ENCODE assay signal across 20 cellular contexts in the genomic region with DNA sequence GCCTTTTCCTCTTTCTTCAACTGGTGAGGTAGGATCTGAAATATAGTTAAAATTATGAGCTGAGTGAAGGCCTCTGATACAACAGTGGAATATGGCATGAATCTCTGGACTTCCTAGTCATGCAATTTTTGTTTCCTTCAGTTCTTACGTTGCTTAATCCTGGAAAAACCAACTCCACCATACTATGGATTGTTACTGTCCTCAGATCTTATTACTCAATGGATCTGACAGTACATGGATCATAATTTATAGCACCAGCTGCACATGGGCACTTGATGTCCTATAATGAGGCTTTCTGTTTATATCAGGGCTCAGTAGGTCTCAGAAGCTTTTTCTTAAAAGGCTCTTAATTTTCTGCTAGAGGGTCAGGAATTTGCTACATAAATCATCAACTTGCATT.
DNase-seq lines count a peak whose midpoint lies in the region; ATAC-seq and TF ChIP-seq lines count a peak whose summit lies in the region.
"Had no signal": no experiment of that assay in that cellular context is flagged by ENCODE, and none has a peak within 500 bp of the region (broad histone marks: within the 10 kb centered on the region; RNA-seq: fewer than 3 reads in every experiment).

No MANE protein-coding gene starts in this region.

- H3F3A ChIP-seq in SU-DHL-6 (ENCODE audit: insufficient read depth), result no peaks in the 10 kb centered on the region; the same call in 1 of the 2 replicates

- H3K23ac ChIP-seq in mesenchymal stem cell (ENCODE audit: low read length in 2 of 2), result no peak overlapping the region

- no peaks in the 10 kb centered on the region for H3K79me2 ChIP-seq in SU-DHL-6 (ENCODE audit: insufficient read depth, low read length)

- peaks cover 8 to 27% (median 19%) of the 10 kb centered on the region in 3 donors for H3K9me3 Mint-ChIP-seq in T-cell

- H2BK15ac ChIP-seq in mesenchymal stem cell (ENCODE audit: low read depth, poor library complexity, severe bottlenecking), result no peak overlapping the region

- ATAC-seq in HG02885 (IDR thresholded peaks at IDR 0.05; ENCODE audit: poor library complexity, unreplicated experiment), result no peak
- no peak for ATAC-seq in T-cell (replicated peaks in 1 of 4)
- ATAC-seq: CD8-positive, alpha-beta T cell had no signal

- H3K9me2 ChIP-seq in SU-DHL-6 (replicated peaks; ENCODE audit: insufficient read depth, low read length), result no peaks in the 10 kb centered on the region

- H3K4me1 ChIP-seq in mesenchymal stem cell (ENCODE audit: control insufficient read depth, insufficient read depth, low read depth, low read length), result no peaks in the 10 kb centered on the region
- H3K4me1 ChIP-seq: BLaER1, Caco-2 had no signal

- no peak overlapping the region for H2BK120ac ChIP-seq in mesenchymal stem cell (ENCODE audit: low read depth, low read length)

- H2AK5ac ChIP-seq in mesenchymal stem cell (ENCODE audit: low read length, severe bottlenecking), result no peak overlapping the region

- no peak overlapping the region for H3K4me3 ChIP-seq in SU-DHL-6 (ENCODE audit: insufficient read depth, low read length, poor library complexity, severe bottlenecking)
- H3K4me3 ChIP-seq in mesenchymal stem cell (ENCODE audit: insufficient read depth in 1 of 2, low read depth in 1 of 2, low read length in 2 of 2), result no peak overlapping the region
- H3K4me3 ChIP-seq: BLaER1, GM23248 had no signal

- CTCF ChIA-PET in T-cell (lab: Charles Lee), result no interaction called here

- no peaks in the 10 kb centered on the region for H3K27me3 Mint-ChIP-seq in T-cell
- H3K27me3 Mint-ChIP-seq: B cell; CD4-positive, CD25-positive, alpha-beta regulatory T cell had no signal

- no peak overlapping the region for H3K27ac Mint-ChIP-seq in T-cell
- H3K27ac Mint-ChIP-seq: B cell; CD4-positive, CD25-positive, alpha-beta regulatory T cell; CD8-positive, alpha-beta T cell had no signal

- no peak overlapping the region for H3K18ac ChIP-seq in mesenchymal stem cell (ENCODE audit: low read depth in 1 of 2, low read length in 2 of 2)

- no peak overlapping the region for H4K91ac ChIP-seq in mesenchymal stem cell (ENCODE audit: low read length)

- no peaks in the 10 kb centered on the region for H3K79me1 ChIP-seq in mesenchymal stem cell (replicated peaks; ENCODE audit: low read length, poor library complexity, severe bottlenecking)

- H3K4ac ChIP-seq in mesenchymal stem cell (ENCODE audit: low read depth in 1 of 2, low read length in 2 of 2), result no peak overlapping the region

- no peak overlapping the region for H3K4me2 ChIP-seq in SU-DHL-6 (ENCODE audit: low read depth, low read length, poor library complexity, severe bottlenecking)
- H3K4me2 ChIP-seq in mesenchymal stem cell (ENCODE audit: low read length, poor library complexity, severe bottlenecking), result no peak overlapping the region
- H3K4me2 ChIP-seq: BLaER1 had no signal

- WGBS in mesenchymal stem cell, result 86% methylated on average over 1 of the region's 1 CpG

- H3K27ac ChIP-seq in SU-DHL-6 (ENCODE audit: low read depth, low read length) (no peak overlapping the region), mesenchymal stem cell (ENCODE audit: low read length, poor library complexity, severe bottlenecking) (no peak overlapping the region)
- H3K27ac ChIP-seq: 22Rv1, BLaER1, C4-2B, GM23248 had no signal

- H2BK12ac ChIP-seq in mesenchymal stem cell (ENCODE audit: low read length in 2 of 2), result no peak overlapping the region

- DNase-seq in DMS153 (lab: John Stamatoyannopoulos, UW) (peak; percentile 11), DMS153 treated with DMSO at 0.1 percent for 48 hours (lab: John Stamatoyannopoulos, UW; ENCODE audit: unreplicated experiment) (no peak), LHCN-M2 (ENCODE audit: low read depth) (peak; percentile 50), mesenchymal stem cell (peak; percentile 51), T-cell (no peak)
- DNase-seq: Caco-2; CD4-positive, CD25-positive, alpha-beta regulatory T cell; CD8-positive, alpha-beta T cell; DMS53; DMS79 treated with DMSO at 0.1 percent for 48 hours; GF-D8; GM23248; H7; HCEC 1CT had no signal

- H3K4me3 Mint-ChIP-seq in T-cell, result no peak overlapping the region
- H3K4me3 Mint-ChIP-seq: B cell; CD4-positive, CD25-positive, alpha-beta regulatory T cell; CD8-positive, alpha-beta T cell had no signal

- POLR2A ChIA-PET in T-cell (lab: Charles Lee), result no interaction called here

- H3K9me3 ChIP-seq in SU-DHL-6 (ENCODE audit: insufficient read depth, low read length) (no peaks in the 10 kb centered on the region), mesenchymal stem cell (ENCODE audit: control insufficient read depth, low read length) (peaks cover 4% of the 10 kb centered on the region)
- H3K9me3 ChIP-seq: BLaER1, Caco-2 had no signal

- H2BK5ac ChIP-seq in mesenchymal stem cell (ENCODE audit: low read depth, low read length, poor library complexity, severe bottlenecking), result no peak overlapping the region

- H4K8ac ChIP-seq in mesenchymal stem cell (ENCODE audit: low read length), result no peak overlapping the region

- TF ChIP-seq CTCF in SU-DHL-6 (IDR thresholded peaks at IDR 0.05; ENCODE audit: insufficient read depth, low read length, poor library complexity, severe bottlenecking), result no peak

- H3K14ac ChIP-seq in mesenchymal stem cell (ENCODE audit: low read length in 2 of 2), result no peak overlapping the region

- H3K4me1 Mint-ChIP-seq in T-cell, result no peaks in the 10 kb centered on the region
- H3K4me1 Mint-ChIP-seq: B cell; CD4-positive, CD25-positive, alpha-beta regulatory T cell had no signal

- H3K27me3 ChIP-seq in SU-DHL-6 (ENCODE audit: low read length) (no peaks in the 10 kb centered on the region), mesenchymal stem cell (ENCODE audit: control insufficient read depth in 1 of 2, insufficient read depth in 1 of 2, low read length in 2 of 2) (no peaks in the 10 kb centered on the region)
- H3K27me3 ChIP-seq: BLaER1 had no signal

- no peak overlapping the region for H3K9ac ChIP-seq in SU-DHL-6 (ENCODE audit: low read length)
- H3K9ac ChIP-seq in mesenchymal stem cell (ENCODE audit: low read length), result no peak overlapping the region
- H3K9ac ChIP-seq: BLaER1, GM23248 had no signal

- no peaks in the 10 kb centered on the region for H4K20me1 ChIP-seq in SU-DHL-6 (ENCODE audit: low read depth, low read length)
- H4K20me1 ChIP-seq: BLaER1 had no signal

- H3K36me3 Mint-ChIP-seq in T-cell, result no peaks in the 10 kb centered on the region
- H3K36me3 Mint-ChIP-seq: CD4-positive, CD25-positive, alpha-beta regulatory T cell; CD8-positive, alpha-beta T cell had no signal

- H2AFZ ChIP-seq in SU-DHL-6 (ENCODE audit: low read depth, low read length, severe bottlenecking) (peak overlapping the region; percentile 17), mesenchymal stem cell (ENCODE audit: low read depth, low read length) (no peak overlapping the region)
- H2AFZ ChIP-seq: GM23248 had no signal

- H3K36me3 ChIP-seq in SU-DHL-6 (ENCODE audit: low read length) (no peaks in the 10 kb centered on the region), mesenchymal stem cell (ENCODE audit: control insufficient read depth in 1 of 2, insufficient read depth in 2 of 2, low read depth in 1 of 2, low read length in 2 of 2) (no peaks in the 10 kb centered on the region)
- H3K36me3 ChIP-seq: BLaER1 had no signal

Comparison
In these comparisons a context has a peak if more than half of its experiments do, and no peak if none do; other contexts are left out.
1. DNase-seq: peak in DMS153 (single experiment), LHCN-M2 (single experiment) and mesenchymal stem cell (single experiment); none in DMS153 treated with DMSO at 0.1 percent for 48 hours (single experiment) and T-cell (0 of 34).